ENCODE assay signal across 9 cellular contexts in the genomic region with DNA sequence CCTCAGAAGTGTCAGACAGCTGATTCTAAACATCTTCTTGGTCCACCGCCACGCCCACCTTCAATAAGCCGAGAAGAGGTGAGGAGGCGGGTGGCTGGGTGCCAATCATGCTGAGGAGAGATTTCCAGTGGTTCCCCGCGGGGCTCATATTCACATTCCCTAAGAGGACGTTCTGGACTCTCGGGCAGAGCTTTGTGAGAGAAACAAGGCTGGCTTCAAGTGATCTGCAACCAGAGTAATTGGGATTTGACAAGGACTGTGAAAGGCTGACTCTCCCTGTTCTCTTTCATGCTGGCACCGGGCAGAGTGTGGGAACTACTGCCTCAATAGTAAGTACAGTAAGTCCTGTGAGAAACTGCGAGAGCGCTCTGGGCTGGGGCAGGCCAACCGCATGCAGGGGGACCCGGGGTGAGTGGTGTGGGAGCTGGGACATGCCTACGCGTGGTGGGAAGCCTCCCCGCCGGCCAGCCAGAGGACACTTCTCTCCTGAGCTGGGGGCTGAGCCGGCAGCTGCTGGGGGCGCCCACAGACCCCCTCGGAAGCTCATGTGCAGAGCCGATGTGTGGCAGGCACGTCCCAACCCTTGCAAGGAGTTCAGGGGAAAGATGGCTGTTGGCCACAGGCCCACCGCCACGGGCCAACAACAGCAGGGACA.
DNase-seq lines count a peak whose midpoint lies in the region; ATAC-seq and TF ChIP-seq lines count a peak whose summit lies in the region.
"Had no signal": no experiment of that assay in that cellular context is flagged by ENCODE, and none has a peak within 500 bp of the region (broad histone marks: within the 10 kb centered on the region; RNA-seq: fewer than 3 reads in every experiment).

No MANE protein-coding gene starts in this region.

- H3K14ac ChIP-seq in neuronal stem cell (ENCODE audit: low read length) = no peak overlapping the region

- H2AFZ ChIP-seq in neuronal stem cell (ENCODE audit: low read length) = peak overlapping the region; percentile 1

- no TSS peak for BruUV-seq in A673 (replicated peaks; lab: Mats Ljungman, UMichigan)

- H3K9ac ChIP-seq in neuronal stem cell (ENCODE audit: low read depth, low read length, poor library complexity) = no peak overlapping the region

- H3K27me3 ChIP-seq in A673 (replicated peaks; ENCODE audit: insufficient read depth, low read depth, low read length, poor library complexity) (no peaks in the 10 kb centered on the region), neuronal stem cell (ENCODE audit: control insufficient read depth in 3 of 3, insufficient read depth in 3 of 3, low read depth in 1 of 3, low read length in 3 of 3) (no peaks in the 10 kb centered on the region)

- POLR2A ChIA-PET in A673 (lab: Charles Lee; ENCODE audit: low non-redundant PET) = no interaction called here

- peak overlapping the region; percentile 69 for H3K23ac ChIP-seq in neuronal stem cell (ENCODE audit: low read depth, low read length, poor library complexity)

- no peak for ATAC-seq in HG02610 (IDR thresholded peaks at IDR 0.05; ENCODE audit: unreplicated experiment)
- ATAC-seq in GM19397 (IDR thresholded peaks at IDR 0.05; ENCODE audit: unreplicated experiment) = no peak
- ATAC-seq in HG03196 (IDR thresholded peaks at IDR 0.05; ENCODE audit: unreplicated experiment) = no peak

- WGBS in neuronal stem cell (ENCODE audit: extremely low coverage in 2 of 2, insufficient read length in 2 of 2, insufficient replicate concordance in 1 of 2), 2 donors = no CpG with 5 or more reads among the region's 24 CpGs

- peak; percentile 82 for DNase-seq in A673 (ENCODE audit: low spot score)
- DNase-seq in NCI-H187 treated with DMSO at 0.1 percent for 48 hours (lab: John Stamatoyannopoulos, UW) = peak; percentile 43
- DNase-seq in epithelial cell of esophagus (ENCODE audit: low read depth) = peak; percentile 41
- no peak for DNase-seq in neuronal stem cell (ENCODE audit: low spot score)
- DNase-seq in HUDEP-2 (lab: John Stamatoyannopoulos, UW; ENCODE audit: unreplicated experiment in 76 of 76) = no peak
- DNase-seq: NCI-H82 had no signal

- H3K9me3 ChIP-seq in A673 (ENCODE audit: low read depth, low read length, poor library complexity, severe bottlenecking) (no peaks in the 10 kb centered on the region), neuronal stem cell (replicated peaks in 1 of 2; ENCODE audit: control insufficient read depth in 2 of 2, insufficient read depth in 1 of 2, low read depth in 1 of 2, low read length in 2 of 2) (no peaks in the 10 kb centered on the region)

- H2BK120ac ChIP-seq in neuronal stem cell (ENCODE audit: low read depth, low read length) = peak overlapping the region; percentile 13

- peak overlapping the region; percentile 82 for H3K27ac ChIP-seq in A673 (ENCODE audit: low read depth, low read length, poor library complexity, severe bottlenecking)
- no peak overlapping the region for H3K27ac ChIP-seq in neuronal stem cell (replicated peaks; ENCODE audit: low read length)

- H2BK15ac ChIP-seq in neuronal stem cell (ENCODE audit: low read length) = no peak overlapping the region

- no peak overlapping the region for H4K8ac ChIP-seq in neuronal stem cell (ENCODE audit: low read depth, low read length)

- TF ChIP-seq CTCF in A673 (conservative IDR thresholded peaks at IDR 0.05; ENCODE audit: low read depth, low read length) (no peak), epithelial cell of esophagus (IDR thresholded peaks at IDR 0.05; ENCODE audit: insufficient read depth, low read depth, low read length, missing control alignments) (no peak)

- H3K36me3 ChIP-seq in A673 (ENCODE audit: insufficient read depth, low read length, poor library complexity, severe bottlenecking) (peaks cover 10% of the 10 kb centered on the region), neuronal stem cell (replicated peaks in 1 of 2; ENCODE audit: control insufficient read depth in 2 of 2, insufficient read depth in 2 of 2, low read length in 2 of 2) (no peaks in the 10 kb centered on the region)

- H2AK5ac ChIP-seq in neuronal stem cell (ENCODE audit: low read depth, low read length) = no peak overlapping the region

- H2BK5ac ChIP-seq in neuronal stem cell (ENCODE audit: low read length) = no peak overlapping the region

- H3K18ac ChIP-seq in neuronal stem cell (ENCODE audit: low read length) = peak overlapping the region; percentile 77

- H2BK12ac ChIP-seq in neuronal stem cell (ENCODE audit: low read length) = no peak overlapping the region

- intact Hi-C loops in A673 (cut with micrococcal nuclease; ENCODE audit: unreplicated experiment) = loop anchor here (10.0 kb wide), 2 partner anchors 309 to 639 kb away; no protein-coding TSS in a partner anchor

- H3K4me1 ChIP-seq in A673 (ENCODE audit: insufficient read depth, low read length, poor library complexity, severe bottlenecking) (peaks cover 21% of the 10 kb centered on the region), neuronal stem cell (ENCODE audit: control insufficient read depth in 2 of 2, insufficient read depth in 1 of 2, low read depth in 1 of 2, low read length in 2 of 2) (no peaks in the 10 kb centered on the region)

- H4K91ac ChIP-seq in neuronal stem cell (ENCODE audit: low read depth, low read length, poor library complexity) = no peak overlapping the region

- H3K4ac ChIP-seq in neuronal stem cell (ENCODE audit: low read length) = no peak overlapping the region

- H3K4me3 ChIP-seq in A673 (ENCODE audit: low read depth, low read length, poor library complexity, severe bottlenecking) (peak overlapping the region; percentile 57), epithelial cell of esophagus (ENCODE audit: low read length) (peak overlapping the region; percentile 13), neuronal stem cell (ENCODE audit: low read length in 2 of 2) (no peak overlapping the region)

- no peaks in the 10 kb centered on the region for H3K79me1 ChIP-seq in neuronal stem cell (ENCODE audit: low read depth, low read length)

- H3K4me2 ChIP-seq in neuronal stem cell (ENCODE audit: insufficient read depth, low read length, poor library complexity, severe bottlenecking) = no peak overlapping the region

- CTCF ChIA-PET in A673 (lab: Charles Lee) = interaction anchor here (1.9 kb wide), 1 partner anchor 364 kb away, joined by 6 read pairs; no protein-coding TSS in a partner anchor

Comparison
In these comparisons a context has a peak if more than half of its experiments do, and no peak if none do; other contexts are left out.
1. DNase-seq: peak in A673 (single experiment), NCI-H187 treated with DMSO at 0.1 percent for 48 hours (single experiment) and epithelial cell of esophagus (single experiment); none in neuronal stem cell (single experiment) and HUDEP-2 (0 of 76).
2. H3K4me3 ChIP-seq: peak in A673 (single experiment) and epithelial cell of esophagus (single experiment); none in neuronal stem cell (0 of 2).